ENCODE assay signal across 8 cellular contexts in the genomic region with DNA sequence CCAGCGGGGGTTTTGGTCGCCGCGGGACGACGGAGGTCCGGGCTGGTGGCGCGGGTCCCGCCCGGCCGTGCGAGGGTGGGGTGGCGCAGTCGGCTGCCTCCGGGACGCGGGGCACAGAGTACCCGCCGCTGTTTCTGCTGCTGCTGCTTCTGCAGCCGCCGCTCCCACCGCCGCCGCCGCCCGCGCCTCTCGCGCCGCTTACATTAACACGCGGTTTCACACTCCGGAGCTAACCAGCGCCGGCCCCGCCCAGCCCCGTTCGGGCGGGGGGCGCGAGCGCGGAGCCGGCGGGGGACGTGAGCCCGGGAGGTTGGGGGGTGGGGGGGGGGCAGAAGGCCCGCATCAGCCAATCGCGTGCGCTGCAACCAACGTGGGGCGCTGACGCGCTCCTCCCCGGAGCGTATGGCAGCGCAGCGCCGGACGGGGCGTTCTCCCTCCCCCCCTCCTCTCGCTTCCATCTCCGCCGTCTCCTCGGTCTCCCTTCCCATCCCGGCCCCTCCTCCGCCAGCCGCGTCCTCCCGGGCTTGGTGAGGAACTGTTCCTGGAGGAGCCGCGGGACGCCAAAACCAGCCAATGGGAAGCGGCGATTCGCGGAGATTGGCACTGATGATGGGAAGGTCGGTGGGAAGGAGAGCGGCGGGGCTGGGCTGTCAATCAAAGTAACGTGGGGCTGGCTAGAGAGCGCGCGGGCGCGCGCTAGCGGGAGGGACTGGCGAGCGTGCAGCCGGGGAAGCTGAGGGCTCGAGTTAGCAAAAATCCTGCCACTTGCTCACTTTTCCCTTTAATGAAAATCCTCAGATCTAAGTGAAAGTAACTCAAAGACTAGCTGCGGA. TPM values are rescaled to one million over a fixed set of nuclear protein-coding genes. Genes with fewer than 3 reads are reported as not detected.
A peak's percentile ranks its signal among the peaks of the same experiment; 100 is the strongest.
DNase-seq lines count a peak whose midpoint lies in the region; ATAC-seq and TF ChIP-seq lines count a peak whose summit lies in the region.

A gene (minus strand): TSS at position 205 of the 833 bp plus-strand sequence. CDS start 1,307 bp downstream, outside the sequence.

- DNase-seq in Calu3 = peak; percentile 97
- DNase-seq in Jurkat, Clone E6-1 (ENCODE audit: low read depth, low spot score) = peak; percentile 88
- peak; percentile 98 for DNase-seq in RKO (ENCODE audit: low spot score)
- DNase-seq in activated gamma-delta T cell treated with Interleukin-2 at 50 U/mL for 16 hours = peak; percentile 81
- DNase-seq in fibroblast of the aortic adventitia (ENCODE audit: low read depth) = peak; percentile 100
- DNase-seq in natural killer cell = peak; percentile 90
- peak; percentile 94 for DNase-seq in stimulated activated naive B cell treated with anti-CD40 and anti-IgM and Interleukin-4, amounts not matched to agents 10 μg/mL and 1 μg/mL and 100 μg/mL, for 72 hours

- H3K4me1 Mint-ChIP-seq in Calu3 (ENCODE audit: low read depth, unreplicated experiment) (no peaks in the 10 kb centered on the region), natural killer cell (peaks cover 5 to 17% of the 10 kb centered on the region in 2 donors)
- peaks cover 8 to 18% of the 10 kb centered on the region in 2 donors for H3K4me1 Mint-ChIP-seq in stimulated activated naive B cell treated with anti-CD40 and anti-IgM and Interleukin-4, amounts not matched to agents 10 μg/mL and 1 μg/mL and 100 μg/mL, for 72 hours

- H3K9me3 Mint-ChIP-seq in Calu3 (ENCODE audit: low read depth, unreplicated experiment) (no peaks in the 10 kb centered on the region), natural killer cell (no peaks in the 10 kb centered on the region)
- H3K9me3 Mint-ChIP-seq in stimulated activated naive B cell treated with anti-CD40 and anti-IgM and Interleukin-4, amounts not matched to agents 10 μg/mL and 1 μg/mL and 100 μg/mL, for 72 hours = no peaks in the 10 kb centered on the region

- intact Hi-C loops in Calu3 (cut with micrococcal nuclease; ENCODE audit: unreplicated experiment) = loop anchor here (2.0 to 10.0 kb wide), 5 partner anchors 48 to 585 kb away; no protein-coding TSS in a partner anchor
- intact Hi-C loops in natural killer cell (cut with micrococcal nuclease) = loop anchor here (5.0 kb wide), 2 partner anchors 67 to 152 kb away; no protein-coding TSS in a partner anchor

- H3K27me3 Mint-ChIP-seq in Calu3 (ENCODE audit: unreplicated experiment) (no peaks in the 10 kb centered on the region), natural killer cell (ENCODE audit: low read depth in 2 of 2) (peaks cover 9 to 10% of the 10 kb centered on the region in 2 donors)
- H3K27me3 Mint-ChIP-seq in stimulated activated naive B cell treated with anti-CD40 and anti-IgM and Interleukin-4, amounts not matched to agents 10 μg/mL and 1 μg/mL and 100 μg/mL, for 72 hours = no peaks in the 10 kb centered on the region

- H3K4me3 ChIP-seq in Jurkat, Clone E6-1 (ENCODE audit: low read length) = peak within 1 kb of the TSS; percentile 67
- H3K4me3 ChIP-seq in fibroblast of the aortic adventitia (ENCODE audit: low read depth, low read length) = peak within 1 kb of the TSS; percentile 84

- H3K4me3 Mint-ChIP-seq in Calu3 (ENCODE audit: low read depth, unreplicated experiment) = no peak within 1 kb of the TSS
- H3K4me3 Mint-ChIP-seq in natural killer cell = peak within 1 kb of the TSS; percentile 99
- H3K4me3 Mint-ChIP-seq in stimulated activated naive B cell treated with anti-CD40 and anti-IgM and Interleukin-4, amounts not matched to agents 10 μg/mL and 1 μg/mL and 100 μg/mL, for 72 hours = peak within 1 kb of the TSS in 1 of 2 donors; percentile 100

- TF ChIP-seq CTCF in Calu3 (IDR thresholded peaks at IDR 0.05; ENCODE audit: unreplicated experiment) = no peak
- no peak for TF ChIP-seq CTCF in fibroblast of the aortic adventitia (IDR thresholded peaks at IDR 0.05; ENCODE audit: insufficient read depth, low read length)
- TF ChIP-seq CTCF in natural killer cell (IDR thresholded peaks at IDR 0.05) = no peak

- peak; percentile 87 for ATAC-seq in GM21717 (IDR thresholded peaks at IDR 0.05; ENCODE audit: unreplicated experiment)
- peak; percentile 75 to 89 (median 78) for ATAC-seq in natural killer cell
- peak; percentile 77 to 80 for ATAC-seq in stimulated activated naive B cell treated with anti-CD40 and anti-IgM and Interleukin-4, amounts not matched to agents 10 μg/mL and 1 μg/mL and 100 μg/mL, for 72 hours (replicated peaks)

- CTCF ChIA-PET in Calu3 (lab: Charles Lee) = interaction anchor here (0.6 to 1.4 kb wide), 6 partner anchors 15 to 213 kb away, joined by 3 to 5 read pairs (median 4); no protein-coding TSS in a partner anchor

- H3K36me3 Mint-ChIP-seq in Calu3 (ENCODE audit: insufficient read depth, unreplicated experiment) (peaks cover 24% of the 10 kb centered on the region), natural killer cell (no peaks in the 10 kb centered on the region)
- H3K36me3 Mint-ChIP-seq in stimulated activated naive B cell treated with anti-CD40 and anti-IgM and Interleukin-4, amounts not matched to agents 10 μg/mL and 1 μg/mL and 100 μg/mL, for 72 hours = peaks cover 8 to 14% of the 10 kb centered on the region in 2 donors

- H3K27ac Mint-ChIP-seq in Calu3 (ENCODE audit: unreplicated experiment) (peak within 1 kb of the TSS; percentile 97), natural killer cell (peak within 1 kb of the TSS; percentile 93 to 95)
- peak within 1 kb of the TSS; percentile 98 for H3K27ac Mint-ChIP-seq in stimulated activated naive B cell treated with anti-CD40 and anti-IgM and Interleukin-4, amounts not matched to agents 10 μg/mL and 1 μg/mL and 100 μg/mL, for 72 hours

- no TSS peak for BruUV-seq in Calu3 (replicated peaks; lab: Mats Ljungman, UMichigan)

RNA-seq across cellular contexts. Expression of the gene that starts here (rescaled TPM):
- total RNA-seq in Calu3 (2022) = 46.1 and 46.2 TPM in 2 replicates
- polyA plus RNA-seq in Jurkat, Clone E6-1 (2012; ENCODE audit: insufficient read depth, insufficient read length) = 32.4 TPM
- total RNA-seq in fibroblast of the aortic adventitia (ENCODE audit: low replicate concordance) = 33.4 and 49.5 TPM in 2 replicates
- 10 to 100 TPM; 38.8 to 58.9 (median 44.5) TPM for total RNA-seq in natural killer cell

Comparison
In these comparisons a context has a peak if more than half of its experiments do, and no peak if none do; other contexts are left out.
1. Peak in every context shown above with its lines: DNase-seq, ATAC-seq and H3K4me3 ChIP-seq.